2 cellular contexts compared by ENCODE assay signal in genomic region chr2:9138507-9139085, GRCh38.
TF ChIP-seq lines count a peak whose summit lies in the region.

No MANE protein-coding gene starts in this region.

TF ChIP-seq in GM12878, 131 proteins besides CTCF, POLR2A, EP300 and RAD21 (continued from another document):
- TF ChIP-seq, protein P1, sequence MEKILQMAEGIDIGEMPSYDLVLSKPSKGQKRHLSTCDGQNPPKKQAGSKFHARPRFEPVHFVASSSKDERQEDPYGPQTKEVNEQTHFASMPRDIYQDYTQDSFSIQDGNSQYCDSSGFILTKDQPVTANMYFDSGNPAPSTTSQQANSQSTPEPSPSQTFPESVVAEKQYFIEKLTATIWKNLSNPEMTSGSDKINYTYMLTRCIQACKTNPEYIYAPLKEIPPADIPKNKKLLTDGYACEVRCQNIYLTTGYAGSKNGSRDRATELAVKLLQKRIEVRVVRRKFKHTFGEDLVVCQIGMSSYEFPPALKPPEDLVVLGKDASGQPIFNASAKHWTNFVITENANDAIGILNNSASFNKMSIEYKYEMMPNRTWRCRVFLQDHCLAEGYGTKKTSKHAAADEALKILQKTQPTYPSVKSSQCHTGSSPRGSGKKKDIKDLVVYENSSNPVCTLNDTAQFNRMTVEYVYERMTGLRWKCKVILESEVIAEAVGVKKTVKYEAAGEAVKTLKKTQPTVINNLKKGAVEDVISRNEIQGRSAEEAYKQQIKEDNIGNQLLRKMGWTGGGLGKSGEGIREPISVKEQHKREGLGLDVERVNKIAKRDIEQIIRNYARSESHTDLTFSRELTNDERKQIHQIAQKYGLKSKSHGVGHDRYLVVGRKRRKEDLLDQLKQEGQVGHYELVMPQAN (conservative IDR thresholded peaks at IDR 0.05), result no peak
- TF ChIP-seq NR2F1 (conservative IDR thresholded peaks at IDR 0.05) (peak; percentile 56), MEF2B (IDR thresholded peaks at IDR 0.05; ENCODE audit: partially characterized antibody, poor library complexity, severe bottlenecking) (no peak), ZNF592 (IDR thresholded peaks at IDR 0.05) (no peak), BHLHE40 (IDR thresholded peaks at IDR 0.05; ENCODE audit: borderline replicate concordance in 1 of 2, low read depth in 2 of 2, low read length in 1 of 2) (peak in 1 of 2 experiments; percentile 32; a peak in 1 of 4 replicates)

TF ChIP-seq in SK-N-SH treated with all-trans-retinoic acid at 6 μM for 48 hours, 23 proteins besides CTCF, POLR2A, EP300 and RAD21:
- TF ChIP-seq CREB5 (CRISPR knock-in tag; IDR thresholded peaks at IDR 0.05; ENCODE audit: low read depth) (no peak), ZNF565 (CRISPR knock-in tag; conservative IDR thresholded peaks at IDR 0.05; ENCODE audit: low read depth) (no peak), RARB (CRISPR knock-in tag; IDR thresholded peaks at IDR 0.05) (no peak), ZNF70 (CRISPR knock-in tag; IDR thresholded peaks at IDR 0.05) (no peak), SNAI2 (CRISPR knock-in tag; IDR thresholded peaks at IDR 0.05) (no peak), TCF4 (CRISPR knock-in tag; IDR thresholded peaks at IDR 0.05; ENCODE audit: borderline replicate concordance) (no peak), ESRRG (CRISPR knock-in tag; IDR thresholded peaks at IDR 0.05) (no peak), TOX (CRISPR knock-in tag; IDR thresholded peaks at IDR 0.05; ENCODE audit: borderline replicate concordance) (no peak)
- TF ChIP-seq, protein P2, sequence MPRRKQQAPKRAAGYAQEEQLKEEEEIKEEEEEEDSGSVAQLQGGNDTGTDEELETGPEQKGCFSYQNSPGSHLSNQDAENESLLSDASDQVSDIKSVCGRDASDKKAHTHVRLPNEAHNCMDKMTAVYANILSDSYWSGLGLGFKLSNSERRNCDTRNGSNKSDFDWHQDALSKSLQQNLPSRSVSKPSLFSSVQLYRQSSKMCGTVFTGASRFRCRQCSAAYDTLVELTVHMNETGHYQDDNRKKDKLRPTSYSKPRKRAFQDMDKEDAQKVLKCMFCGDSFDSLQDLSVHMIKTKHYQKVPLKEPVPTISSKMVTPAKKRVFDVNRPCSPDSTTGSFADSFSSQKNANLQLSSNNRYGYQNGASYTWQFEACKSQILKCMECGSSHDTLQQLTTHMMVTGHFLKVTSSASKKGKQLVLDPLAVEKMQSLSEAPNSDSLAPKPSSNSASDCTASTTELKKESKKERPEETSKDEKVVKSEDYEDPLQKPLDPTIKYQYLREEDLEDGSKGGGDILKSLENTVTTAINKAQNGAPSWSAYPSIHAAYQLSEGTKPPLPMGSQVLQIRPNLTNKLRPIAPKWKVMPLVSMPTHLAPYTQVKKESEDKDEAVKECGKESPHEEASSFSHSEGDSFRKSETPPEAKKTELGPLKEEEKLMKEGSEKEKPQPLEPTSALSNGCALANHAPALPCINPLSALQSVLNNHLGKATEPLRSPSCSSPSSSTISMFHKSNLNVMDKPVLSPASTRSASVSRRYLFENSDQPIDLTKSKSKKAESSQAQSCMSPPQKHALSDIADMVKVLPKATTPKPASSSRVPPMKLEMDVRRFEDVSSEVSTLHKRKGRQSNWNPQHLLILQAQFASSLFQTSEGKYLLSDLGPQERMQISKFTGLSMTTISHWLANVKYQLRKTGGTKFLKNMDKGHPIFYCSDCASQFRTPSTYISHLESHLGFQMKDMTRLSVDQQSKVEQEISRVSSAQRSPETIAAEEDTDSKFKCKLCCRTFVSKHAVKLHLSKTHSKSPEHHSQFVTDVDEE (CRISPR knock-in tag; IDR thresholded peaks at IDR 0.05), result no peak
- TF ChIP-seq, protein P3, sequence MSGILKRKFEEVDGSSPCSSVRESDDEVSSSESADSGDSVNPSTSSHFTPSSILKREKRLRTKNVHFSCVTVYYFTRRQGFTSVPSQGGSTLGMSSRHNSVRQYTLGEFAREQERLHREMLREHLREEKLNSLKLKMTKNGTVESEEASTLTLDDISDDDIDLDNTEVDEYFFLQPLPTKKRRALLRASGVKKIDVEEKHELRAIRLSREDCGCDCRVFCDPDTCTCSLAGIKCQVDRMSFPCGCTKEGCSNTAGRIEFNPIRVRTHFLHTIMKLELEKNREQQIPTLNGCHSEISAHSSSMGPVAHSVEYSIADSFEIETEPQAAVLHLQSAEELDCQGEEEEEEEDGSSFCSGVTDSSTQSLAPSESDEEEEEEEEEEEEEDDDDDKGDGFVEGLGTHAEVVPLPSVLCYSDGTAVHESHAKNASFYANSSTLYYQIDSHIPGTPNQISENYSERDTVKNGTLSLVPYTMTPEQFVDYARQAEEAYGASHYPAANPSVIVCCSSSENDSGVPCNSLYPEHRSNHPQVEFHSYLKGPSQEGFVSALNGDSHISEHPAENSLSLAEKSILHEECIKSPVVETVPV (CRISPR knock-in tag; IDR thresholded peaks at IDR 0.05), result no peak
- TF ChIP-seq, protein P4, sequence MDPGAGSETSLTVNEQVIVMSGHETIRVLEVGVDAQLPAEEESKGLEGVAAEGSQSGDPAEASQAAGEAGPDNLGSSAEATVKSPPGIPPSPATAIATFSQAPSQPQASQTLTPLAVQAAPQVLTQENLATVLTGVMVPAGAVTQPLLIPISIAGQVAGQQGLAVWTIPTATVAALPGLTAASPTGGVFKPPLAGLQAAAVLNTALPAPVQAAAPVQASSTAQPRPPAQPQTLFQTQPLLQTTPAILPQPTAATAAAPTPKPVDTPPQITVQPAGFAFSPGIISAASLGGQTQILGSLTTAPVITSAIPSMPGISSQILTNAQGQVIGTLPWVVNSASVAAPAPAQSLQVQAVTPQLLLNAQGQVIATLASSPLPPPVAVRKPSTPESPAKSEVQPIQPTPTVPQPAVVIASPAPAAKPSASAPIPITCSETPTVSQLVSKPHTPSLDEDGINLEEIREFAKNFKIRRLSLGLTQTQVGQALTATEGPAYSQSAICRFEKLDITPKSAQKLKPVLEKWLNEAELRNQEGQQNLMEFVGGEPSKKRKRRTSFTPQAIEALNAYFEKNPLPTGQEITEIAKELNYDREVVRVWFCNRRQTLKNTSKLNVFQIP (CRISPR knock-in tag; IDR thresholded peaks at IDR 0.05; ENCODE audit: borderline replicate concordance, low read depth), result no peak
- TF ChIP-seq, protein P5, sequence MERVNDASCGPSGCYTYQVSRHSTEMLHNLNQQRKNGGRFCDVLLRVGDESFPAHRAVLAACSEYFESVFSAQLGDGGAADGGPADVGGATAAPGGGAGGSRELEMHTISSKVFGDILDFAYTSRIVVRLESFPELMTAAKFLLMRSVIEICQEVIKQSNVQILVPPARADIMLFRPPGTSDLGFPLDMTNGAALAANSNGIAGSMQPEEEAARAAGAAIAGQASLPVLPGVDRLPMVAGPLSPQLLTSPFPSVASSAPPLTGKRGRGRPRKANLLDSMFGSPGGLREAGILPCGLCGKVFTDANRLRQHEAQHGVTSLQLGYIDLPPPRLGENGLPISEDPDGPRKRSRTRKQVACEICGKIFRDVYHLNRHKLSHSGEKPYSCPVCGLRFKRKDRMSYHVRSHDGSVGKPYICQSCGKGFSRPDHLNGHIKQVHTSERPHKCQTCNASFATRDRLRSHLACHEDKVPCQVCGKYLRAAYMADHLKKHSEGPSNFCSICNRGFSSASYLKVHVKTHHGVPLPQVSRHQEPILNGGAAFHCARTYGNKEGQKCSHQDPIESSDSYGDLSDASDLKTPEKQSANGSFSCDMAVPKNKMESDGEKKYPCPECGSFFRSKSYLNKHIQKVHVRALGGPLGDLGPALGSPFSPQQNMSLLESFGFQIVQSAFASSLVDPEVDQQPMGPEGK (CRISPR knock-in tag; IDR thresholded peaks at IDR 0.05; ENCODE audit: borderline replicate concordance), result no peak
